27 cellular contexts compared by ENCODE assay signal in the genomic region with DNA sequence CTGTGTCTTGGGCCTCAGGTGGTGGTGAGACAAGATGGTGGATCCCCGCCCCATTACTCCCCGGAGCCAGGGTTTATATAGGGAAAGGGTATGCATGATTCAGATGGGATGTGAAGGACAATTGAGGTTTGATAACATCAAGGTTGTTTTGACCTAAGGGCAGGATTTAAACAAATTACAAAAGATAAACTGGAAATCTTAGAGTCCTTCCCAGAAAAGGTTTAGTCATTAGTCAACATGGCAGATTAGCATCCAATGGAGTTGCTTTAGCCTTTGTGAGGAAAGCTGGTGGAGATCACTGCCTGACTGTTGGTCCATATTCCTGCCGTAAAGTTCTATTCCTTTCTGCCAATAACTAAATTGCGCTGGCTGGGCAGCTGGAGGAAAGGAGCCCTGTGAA.
"Had no signal": no experiment of that assay in that cellular context is flagged by ENCODE, and none has a peak within 500 bp of the region (broad histone marks: within the 10 kb centered on the region; RNA-seq: fewer than 3 reads in every experiment).

No MANE protein-coding gene starts in this region.

- H3K9me3 Mint-ChIP-seq: activated T-cell treated with anti-CD3 and anti-CD28 coated beads, Interleukin-2, amount 50 U/mL, for 24 hours; naive thymus-derived CD4-positive, alpha-beta T cell had no signal

- DNase-seq: activated CD4-positive, alpha-beta T cell treated with anti-CD3 and anti-CD28 coated beads for 48 hours; activated CD4-positive, alpha-beta T cell treated with anti-CD3 and anti-CD28 coated beads, Interleukin-2, amount 50 U/mL, for 48 hours; activated CD8-positive, alpha-beta memory T cell treated with anti-CD3 and anti-CD28 coated beads, Interleukin-2, amount 50 U/mL, for 48 hours; activated gamma-delta T cell treated with Interleukin-2 at 50 U/mL for 16 hours; activated T-cell treated with anti-CD3 and anti-CD28 coated beads, Interleukin-2, amount 50 U/mL, for 24 hours; anterior cingulate cortex; dorsolateral prefrontal cortex; effector memory CD4-positive, alpha-beta T cell; erythroblast; gastrocnemius medialis; glutamatergic neuron; left ventricle myocardium superior; naive thymus-derived CD4-positive, alpha-beta T cell; pancreas; retina; stimulated activated CD4-positive, alpha-beta T cell treated with anti-CD3 and anti-CD28 coated beads, Interleukin-15, amount 100 ng/mL, for 24 hours; stimulated activated CD4-positive, alpha-beta T cell treated with anti-CD3 and anti-CD28 coated beads, Interleukin-2, amount 100 ng/mL, for 24 hours; stimulated activated naive B cell treated with anti-CD40 and anti-IgM and Interleukin-4, amounts not matched to agents 10 μg/mL and 1 μg/mL and 100 μg/mL, for 72 hours; stomach; thyroid gland; upper lobe of right lung had no signal

- H3K36me3 Mint-ChIP-seq: activated naive CD4-positive, alpha-beta T cell treated with anti-CD3 and anti-CD28 coated beads, Interleukin-2, amount 50 U/mL, for 72 hours; brain; stimulated activated naive B cell treated with anti-CD40 and anti-IgM and Interleukin-4, amounts not matched to agents 10 μg/mL and 1 μg/mL and 100 μg/mL, for 72 hours had no signal

- H3K36me3 ChIP-seq: gastrocnemius medialis, pancreas, prostate gland, stomach, thyroid gland, upper lobe of right lung had no signal

- H3K27ac ChIP-seq: coronary artery, dorsolateral prefrontal cortex, gastrocnemius medialis, pancreas, prostate gland, stomach, thyroid gland, upper lobe of right lung, VCaP had no signal

- H3K4me1 ChIP-seq: gastrocnemius medialis, pancreas, prostate gland, stomach, upper lobe of right lung had no signal

- H3K27ac Mint-ChIP-seq: activated naive CD4-positive, alpha-beta T cell treated with anti-CD3 and anti-CD28 coated beads, Interleukin-2, amount 50 U/mL, for 72 hours; activated T-cell treated with anti-CD3 and anti-CD28 coated beads, Interleukin-2, amount 50 U/mL, for 24 hours; naive thymus-derived CD4-positive, alpha-beta T cell; stimulated activated naive B cell treated with anti-CD40 and anti-IgM and Interleukin-4, amounts not matched to agents 10 μg/mL and 1 μg/mL and 100 μg/mL, for 72 hours had no signal

- H3K4me3 ChIP-seq: coronary artery, dorsolateral prefrontal cortex, gastrocnemius medialis, pancreas, prostate gland, stomach, thyroid gland, upper lobe of right lung had no signal

- ATAC-seq: activated naive CD4-positive, alpha-beta T cell treated with anti-CD3 and anti-CD28 coated beads, Interleukin-2, amount 50 U/mL, for 72 hours; gastrocnemius medialis; left ventricle myocardium superior; naive thymus-derived CD4-positive, alpha-beta T cell; pancreas; stimulated activated naive B cell treated with anti-CD40 and anti-IgM and Interleukin-4, amounts not matched to agents 10 μg/mL and 1 μg/mL and 100 μg/mL, for 72 hours; upper lobe of right lung had no signal

- H3K27me3 ChIP-seq: dorsolateral prefrontal cortex, gastrocnemius medialis, pancreas, stomach, thyroid gland, upper lobe of right lung had no signal

- H3K4me1 Mint-ChIP-seq: brain; naive thymus-derived CD4-positive, alpha-beta T cell had no signal

- H3K4me3 Mint-ChIP-seq: activated T-cell treated with anti-CD3 and anti-CD28 coated beads, Interleukin-2, amount 50 U/mL, for 24 hours; brain; mesothelial cell of epicardium; naive thymus-derived CD4-positive, alpha-beta T cell; stimulated activated naive B cell treated with anti-CD40 and anti-IgM and Interleukin-4, amounts not matched to agents 10 μg/mL and 1 μg/mL and 100 μg/mL, for 72 hours had no signal

- H3K9me3 ChIP-seq: gastrocnemius medialis, pancreas, prostate gland, stomach, thyroid gland, upper lobe of right lung had no signal
